ENCODE assay signal across 8 cellular contexts in the genomic region with DNA sequence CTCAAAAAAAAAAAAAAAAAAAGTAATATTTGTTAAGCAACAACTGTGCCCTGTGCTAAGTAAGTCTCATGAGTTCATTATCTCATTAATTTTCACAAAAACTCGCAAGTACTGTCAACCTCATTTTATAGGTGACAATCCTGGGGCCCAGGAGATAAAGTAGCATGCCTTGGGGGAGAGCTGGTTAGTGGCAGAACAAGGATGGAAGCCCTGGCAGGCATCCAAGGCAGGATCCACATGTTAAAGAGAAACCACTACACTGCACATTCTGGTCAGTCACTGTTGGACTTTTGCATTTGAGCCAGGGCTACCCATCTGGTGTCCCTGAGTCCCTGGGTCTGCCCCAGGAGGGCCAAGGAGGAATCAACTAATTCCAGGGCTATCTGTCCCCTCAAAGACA. TPM values are rescaled to one million over a fixed set of nuclear protein-coding genes. Genes with fewer than 3 reads are reported as not detected.
DNase-seq lines count a peak whose midpoint lies in the region; ATAC-seq and TF ChIP-seq lines count a peak whose summit lies in the region.

No MANE protein-coding gene starts in this region.

- no peak for DNase-seq in activated naive CD4-positive, alpha-beta T cell treated with anti-CD3 and anti-CD28 coated beads, Interleukin-2, amount 50 U/mL, for 72 hours (ENCODE audit: low spot score in 2 of 2)
- DNase-seq in T-helper 17 cell (no peak), glomerular visceral epithelial cell (ENCODE audit: extremely low spot score) (peak; percentile 61), thyroid gland (peak; percentile 60), NCI-H526 (lab: John Stamatoyannopoulos, UW) (no peak)
- DNase-seq in stimulated activated CD4-positive, alpha-beta T cell treated with anti-CD3 and anti-CD28 coated beads, Interleukin-15, amount 100 ng/mL, for 24 hours = no peak
- no peak for DNase-seq in activated CD4-positive, CD25-positive, alpha-beta regulatory T cell (lab: John Stamatoyannopoulos, UW)

- no peaks in the 10 kb centered on the region for H3K36me3 Mint-ChIP-seq in activated naive CD4-positive, alpha-beta T cell treated with anti-CD3 and anti-CD28 coated beads, Interleukin-2, amount 50 U/mL, for 24 hours
- no peaks in the 10 kb centered on the region for H3K36me3 Mint-ChIP-seq in activated naive CD4-positive, alpha-beta T cell treated with anti-CD3 and anti-CD28 coated beads, Interleukin-2, amount 50 U/mL, for 72 hours
- peaks cover 3% of the 10 kb centered on the region for H3K36me3 Mint-ChIP-seq in T-helper 17 cell (ENCODE audit: low read depth)

- WGBS in thyroid gland, 2 donors = 81 to 86% methylated on average over 1 of the region's 1 CpG

- peak overlapping the region; percentile 33 for H3K4me3 Mint-ChIP-seq in activated naive CD4-positive, alpha-beta T cell treated with anti-CD3 and anti-CD28 coated beads, Interleukin-2, amount 50 U/mL, for 24 hours
- H3K4me3 Mint-ChIP-seq in T-helper 17 cell = no peak overlapping the region

- intact Hi-C loops in thyroid gland (cut with DNase I) = no loop called here

- H3K27ac Mint-ChIP-seq in activated naive CD4-positive, alpha-beta T cell treated with anti-CD3 and anti-CD28 coated beads, Interleukin-2, amount 50 U/mL, for 24 hours = peak overlapping the region; percentile 35
- H3K27ac Mint-ChIP-seq in activated naive CD4-positive, alpha-beta T cell treated with anti-CD3 and anti-CD28 coated beads, Interleukin-2, amount 50 U/mL, for 72 hours = no peak overlapping the region
- peak overlapping the region; percentile 100 for H3K27ac Mint-ChIP-seq in T-helper 17 cell

- no peaks in the 10 kb centered on the region for H3K36me3 ChIP-seq in thyroid gland

- no peak overlapping the region for H3K27ac ChIP-seq in thyroid gland

- no peak overlapping the region for H3K4me3 ChIP-seq in thyroid gland (replicated peaks in 1 of 3)

- TF ChIP-seq CTCF in thyroid gland (IDR thresholded peaks at IDR 0.05) = no peak

- H3K9me3 ChIP-seq in T-helper 17 cell (ENCODE audit: control insufficient read depth, low read length, poor library complexity, severe bottlenecking) = no peaks in the 10 kb centered on the region
- H3K9me3 ChIP-seq in thyroid gland = no peaks in the 10 kb centered on the region

- H3K9me3 Mint-ChIP-seq in activated naive CD4-positive, alpha-beta T cell treated with anti-CD3 and anti-CD28 coated beads, Interleukin-2, amount 50 U/mL, for 24 hours = no peaks in the 10 kb centered on the region
- no peaks in the 10 kb centered on the region for H3K9me3 Mint-ChIP-seq in activated naive CD4-positive, alpha-beta T cell treated with anti-CD3 and anti-CD28 coated beads, Interleukin-2, amount 50 U/mL, for 72 hours

- peaks cover 6 to 32% of the 10 kb centered on the region in 2 donors for H3K4me1 ChIP-seq in thyroid gland

- no peaks in the 10 kb centered on the region for H3K27me3 ChIP-seq in thyroid gland

- ATAC-seq in activated naive CD4-positive, alpha-beta T cell treated with anti-CD3 and anti-CD28 coated beads, Interleukin-2, amount 50 U/mL, for 72 hours = no peak
- no peak for ATAC-seq in T-helper 17 cell

- H3K27me3 Mint-ChIP-seq in activated naive CD4-positive, alpha-beta T cell treated with anti-CD3 and anti-CD28 coated beads, Interleukin-2, amount 50 U/mL, for 24 hours = no peaks in the 10 kb centered on the region
- no peaks in the 10 kb centered on the region for H3K27me3 Mint-ChIP-seq in T-helper 17 cell

- peaks cover 86% of the 10 kb centered on the region for H3K4me1 Mint-ChIP-seq in activated naive CD4-positive, alpha-beta T cell treated with anti-CD3 and anti-CD28 coated beads, Interleukin-2, amount 50 U/mL, for 24 hours
- H3K4me1 Mint-ChIP-seq in T-helper 17 cell = peaks cover 65% of the 10 kb centered on the region

- no peak for TF ChIP-seq POLR2A in thyroid gland (IDR thresholded peaks at IDR 0.05)

RNA-seq across cellular contexts. Expression of a gene that starts 54.6 kb away (rescaled TPM):
- 10 to 100 TPM; 27.3 to 70.4 TPM for total RNA-seq in activated naive CD4-positive, alpha-beta T cell treated with anti-CD3 and anti-CD28 coated beads, Interleukin-2, amount 50 U/mL, for 72 hours
- total RNA-seq in T-helper 17 cell (100 to 1,000 TPM; 501 to 627 TPM), thyroid gland (100 to 1,000 TPM; 146 to 287 (median 172) TPM)

Comparison
In these comparisons a context has a peak if more than half of its experiments do, and no peak if none do; other contexts are left out.
1. H3K27ac Mint-ChIP-seq: peak in activated naive CD4-positive, alpha-beta T cell treated with anti-CD3 and anti-CD28 coated beads, Interleukin-2, amount 50 U/mL, for 24 hours (single experiment) and T-helper 17 cell (single experiment); none in activated naive CD4-positive, alpha-beta T cell treated with anti-CD3 and anti-CD28 coated beads, Interleukin-2, amount 50 U/mL, for 72 hours (0 of 2).
2. DNase-seq: peak in glomerular visceral epithelial cell (single experiment) and thyroid gland (2 of 2); none in activated naive CD4-positive, alpha-beta T cell treated with anti-CD3 and anti-CD28 coated beads, Interleukin-2, amount 50 U/mL, for 72 hours (0 of 2), T-helper 17 cell (0 of 3), stimulated activated CD4-positive, alpha-beta T cell treated with anti-CD3 and anti-CD28 coated beads, Interleukin-15, amount 100 ng/mL, for 24 hours (single experiment), activated CD4-positive, CD25-positive, alpha-beta regulatory T cell (0 of 4) and NCI-H526 (0 of 2).